ENCODE assay signal across 10 cellular contexts in genomic region chr14:32472512-32473472, GRCh38.
A peak's percentile ranks its signal among the peaks of the same experiment; 100 is the strongest.
DNase-seq lines count a peak whose midpoint lies in the region; ATAC-seq, FAIRE-seq and TF ChIP-seq lines count a peak whose summit lies in the region.
"Had no signal": no experiment of that assay in that cellular context is flagged by ENCODE, and none has a peak within 500 bp of the region (broad histone marks: within the 10 kb centered on the region; RNA-seq: fewer than 3 reads in every experiment).

No MANE protein-coding gene starts in this region.

- no peak overlapping the region for H2AFZ ChIP-seq in smooth muscle cell (ENCODE audit: low read depth)

- H3K4me3 ChIP-seq in adipocyte (ENCODE audit: low read length) (no peak overlapping the region), smooth muscle cell (no peak overlapping the region)

- no peaks in the 10 kb centered on the region for H3K4me1 Mint-ChIP-seq in naive thymus-derived CD8-positive, alpha-beta T cell

- H3K4me1 ChIP-seq in adipocyte (ENCODE audit: control insufficient read depth, insufficient read depth, low read length), result peaks cover 38% of the 10 kb centered on the region
- H3K4me1 ChIP-seq in smooth muscle cell (ENCODE audit: low read depth), result peaks cover 18% of the 10 kb centered on the region

- no peak for FAIRE-seq in HTR-8/SVneo (lab: Jason Lieb, UNC)
- FAIRE-seq: islet of Langerhans had no signal

- POLR2A ChIA-PET in naive thymus-derived CD8-positive, alpha-beta T cell (lab: Charles Lee), result no interaction called here

- peak overlapping the region in 1 of 10 donors; percentile 10 for H3K27ac Mint-ChIP-seq in naive thymus-derived CD8-positive, alpha-beta T cell
- H3K27ac Mint-ChIP-seq: T-helper 1 cell treated with Interleukin-12 subunit alpha and Interleukin-12 subunit beta and Interleukin-4 antibody, amounts not matched to agents 30 μg/mL and 1 μg/mL, for 36 hours had no signal

- peaks cover 20% of the 10 kb centered on the region for H3F3A ChIP-seq in smooth muscle cell (ENCODE audit: low read depth)

- H3K4me2 ChIP-seq in smooth muscle cell, result peak overlapping the region; percentile 45

- H3K27me3 Mint-ChIP-seq in naive thymus-derived CD8-positive, alpha-beta T cell, result peaks cover 0 to 10% (median 0%) of the 10 kb centered on the region in 5 donors

- no peak overlapping the region for H3K4me3 Mint-ChIP-seq in naive thymus-derived CD8-positive, alpha-beta T cell
- H3K4me3 Mint-ChIP-seq: T-helper 1 cell treated with Interleukin-12 subunit alpha and Interleukin-12 subunit beta and Interleukin-4 antibody, amounts not matched to agents 30 μg/mL and 1 μg/mL, for 36 hours had no signal

- H3K36me3 ChIP-seq in adipocyte (ENCODE audit: control insufficient read depth, insufficient read depth, low read length, severe bottlenecking), result no peaks in the 10 kb centered on the region
- no peaks in the 10 kb centered on the region for H3K36me3 ChIP-seq in smooth muscle cell (ENCODE audit: low read depth)

- H4K20me1 ChIP-seq in smooth muscle cell (ENCODE audit: low read depth), result no peaks in the 10 kb centered on the region

- no peaks in the 10 kb centered on the region for H3K36me3 Mint-ChIP-seq in naive thymus-derived CD8-positive, alpha-beta T cell

- WGBS in smooth muscle cell (ENCODE audit: low lambda C conversion rate), result 51% methylated on average over 4 of the region's 4 CpGs

- no peaks in the 10 kb centered on the region for H3K79me2 ChIP-seq in smooth muscle cell (ENCODE audit: low read depth)

- H3K27ac ChIP-seq in smooth muscle cell (ENCODE audit: low read depth), result peak overlapping the region; percentile 63

- no peak for TF ChIP-seq CTCF in smooth muscle cell (IDR thresholded peaks at IDR 0.05; ENCODE audit: borderline replicate concordance, insufficient read depth, poor library complexity, severe bottlenecking)

- H3K9ac ChIP-seq in adipocyte (ENCODE audit: low read length), result peak overlapping the region; percentile 43
- peak overlapping the region; percentile 23 for H3K9ac ChIP-seq in smooth muscle cell (ENCODE audit: low read depth)

- no peaks in the 10 kb centered on the region for H3K27me3 ChIP-seq in adipocyte (replicated peaks; ENCODE audit: control insufficient read depth, insufficient read depth, low read length)
- no peaks in the 10 kb centered on the region for H3K27me3 ChIP-seq in smooth muscle cell (ENCODE audit: low read depth)

- intact Hi-C loops in left ventricle myocardium superior (cut with micrococcal nuclease), result loop anchor here (5.0 kb wide), 1 partner anchor 400 kb away; no protein-coding TSS in a partner anchor

- DNase-seq in HTR-8/SVneo (ENCODE audit: insufficient read length, low spot score) (peak; percentile 10), adipocyte (ENCODE audit: low read depth) (peak; percentile 79), left ventricle myocardium superior (peak; percentile 63), smooth muscle cell (lab: John Stamatoyannopoulos, UW; ENCODE audit: unreplicated experiment) (no peak)
- no peak for DNase-seq in naive thymus-derived CD8-positive, alpha-beta T cell
- DNase-seq in stimulated activated CD4-positive, alpha-beta T cell treated with anti-CD3 and anti-CD28 coated beads, Interleukin-15, amount 100 ng/mL, for 24 hours, result no peak
- no peak for DNase-seq in stimulated activated CD4-positive, alpha-beta T cell treated with anti-CD3 and anti-CD28 coated beads, Interleukin-2, amount 100 ng/mL, for 24 hours

- peaks cover 0 to under 1% (median 0%) of the 10 kb centered on the region in 9 donors for H3K9me3 Mint-ChIP-seq in naive thymus-derived CD8-positive, alpha-beta T cell
- H3K9me3 Mint-ChIP-seq: T-helper 1 cell treated with Interleukin-12 subunit alpha and Interleukin-12 subunit beta and Interleukin-4 antibody, amounts not matched to agents 30 μg/mL and 1 μg/mL, for 36 hours had no signal

- H3K9me3 ChIP-seq in adipocyte (ENCODE audit: control insufficient read depth, low read length), result no peaks in the 10 kb centered on the region
- H3K9me3 ChIP-seq in smooth muscle cell (replicated peaks; ENCODE audit: low read depth), result no peaks in the 10 kb centered on the region

- ATAC-seq in left ventricle myocardium superior (peak; percentile 84), HG03175 (IDR thresholded peaks at IDR 0.05; ENCODE audit: unreplicated experiment) (no peak)
- no peak for ATAC-seq in naive thymus-derived CD8-positive, alpha-beta T cell

Comparison
In these comparisons a context has a peak if more than half of its experiments do, and no peak if none do; other contexts are left out.
1. DNase-seq: peak in HTR-8/SVneo (single experiment), adipocyte (single experiment) and left ventricle myocardium superior (single experiment); none in smooth muscle cell (single experiment), naive thymus-derived CD8-positive, alpha-beta T cell (0 of 10), stimulated activated CD4-positive, alpha-beta T cell treated with anti-CD3 and anti-CD28 coated beads, Interleukin-15, amount 100 ng/mL, for 24 hours (single experiment) and stimulated activated CD4-positive, alpha-beta T cell treated with anti-CD3 and anti-CD28 coated beads, Interleukin-2, amount 100 ng/mL, for 24 hours (0 of 2).